15 cellular contexts compared by ENCODE assay signal in genomic region chr4:10949039-10949728, GRCh38.
A peak's percentile ranks its signal among the peaks of the same experiment; 100 is the strongest.
DNase-seq lines count a peak whose midpoint lies in the region; ATAC-seq and TF ChIP-seq lines count a peak whose summit lies in the region.
"Had no signal": no experiment of that assay in that cellular context is flagged by ENCODE, and none has a peak within 500 bp of the region (broad histone marks: within the 10 kb centered on the region; RNA-seq: fewer than 3 reads in every experiment).

No MANE protein-coding gene starts in this region.

- peak; percentile 41 for ATAC-seq in GM18502 (IDR thresholded peaks at IDR 0.05; ENCODE audit: poor library complexity, unreplicated experiment)
- peak; percentile 68 for ATAC-seq in GM21723 (IDR thresholded peaks at IDR 0.05; ENCODE audit: unreplicated experiment)
- ATAC-seq in HG03159 (IDR thresholded peaks at IDR 0.05; ENCODE audit: unreplicated experiment): peak; percentile 56
- ATAC-seq: left ventricle myocardium superior had no signal

- in situ Hi-C loops in GM13977 (cut with MboI; ENCODE audit: low pct_unique_long_range_greater_than_20kb, low sequenced_read_pairs, unreplicated experiment): no loop called here

- no peak for TF ChIP-seq CTCF in GM13977 (IDR thresholded peaks at IDR 0.05; ENCODE audit: extremely low read depth, insufficient read depth, missing control alignments)

- peak; percentile 7 for DNase-seq in globus pallidus (ENCODE audit: low spot score)
- no peak for DNase-seq in GM13977 (ENCODE audit: low spot score)
- no peak for DNase-seq in NCI-H526 treated with DMSO at 0.1 percent for 48 hours (lab: John Stamatoyannopoulos, UW)
- no peak for DNase-seq in NCI-H524 (lab: John Stamatoyannopoulos, UW)
- no peak for DNase-seq in NCI-H187 (lab: John Stamatoyannopoulos, UW)
- DNase-seq: activated CD4-positive, alpha-beta T cell treated with anti-CD3 and anti-CD28 coated beads, Interleukin-2, amount 10 ng/mL, durations not matched to agents 24 days and 14 days; C1 segment of cervical spinal cord; effector CD4-positive, alpha-beta T cell; left ventricle myocardium superior; NCI-H1417 treated with DMSO at 0.1 percent for 48 hours; NCI-H526; T-helper 2 cell had no signal
